In the genomic region with DNA sequence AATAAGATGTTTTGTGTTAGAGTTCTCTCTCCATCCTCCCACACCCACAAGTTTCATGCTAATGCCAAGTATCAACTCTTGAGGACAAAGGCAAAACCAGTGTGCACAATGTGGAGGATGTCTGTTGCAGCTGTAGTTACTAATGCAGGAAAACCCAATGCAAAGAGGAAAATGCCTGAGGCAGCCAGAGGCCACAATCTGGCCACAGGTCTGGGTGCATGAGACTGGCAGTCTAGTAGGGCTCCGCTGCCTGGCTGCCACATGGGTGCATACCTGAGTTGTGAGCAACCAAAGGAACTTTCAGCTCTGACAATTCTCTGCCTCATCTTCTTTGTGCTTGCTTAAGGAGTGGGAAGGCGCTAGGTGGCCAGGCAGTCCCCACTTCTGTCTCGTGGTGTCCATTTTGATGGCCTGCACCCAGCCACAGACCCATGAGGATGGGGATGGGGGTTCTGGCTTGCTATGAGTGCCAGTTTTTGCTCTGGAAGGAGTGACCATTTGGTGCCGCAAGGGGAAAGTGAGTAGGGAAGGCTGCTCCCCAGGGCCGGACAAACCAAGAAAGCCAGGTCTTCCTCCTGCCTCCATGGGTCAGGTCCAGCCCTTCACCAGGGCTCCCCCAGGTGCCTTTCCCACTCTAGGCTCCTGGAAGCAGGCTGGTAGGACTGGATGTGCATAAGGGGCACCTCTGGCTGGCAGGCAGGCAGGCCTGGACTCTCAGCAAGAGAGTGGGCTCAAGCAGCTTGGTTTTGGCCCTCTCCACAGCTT, we compare ENCODE assay signal across 15 cellular contexts. TPM values are rescaled to one million over a fixed set of nuclear protein-coding genes. Genes with fewer than 3 reads are reported as not detected.
DNase-seq lines count a peak whose midpoint lies in the region; ATAC-seq, FAIRE-seq and TF ChIP-seq lines count a peak whose summit lies in the region.
"Had no signal": no experiment of that assay in that cellular context is flagged by ENCODE, and none has a peak within 500 bp of the region (broad histone marks: within the 10 kb centered on the region; RNA-seq: fewer than 3 reads in every experiment).

No MANE protein-coding gene starts in this region.

- dilution Hi-C loops in endothelial cell of umbilical vein (cut with MboI; ENCODE audit: extremely low pct_ligation_motif_present, low sequenced_read_pairs): no loop called here

- H4K20me1 ChIP-seq in endothelial cell of umbilical vein (replicated peaks; ENCODE audit: control insufficient read depth, extremely low read depth, insufficient read depth, low read length): no peaks in the 10 kb centered on the region
- H4K20me1 ChIP-seq in neural progenitor cell (ENCODE audit: low read depth): no peaks in the 10 kb centered on the region

- H3K4me1 Mint-ChIP-seq in neural progenitor cell: peaks cover 12% of the 10 kb centered on the region
- peaks cover 16% of the 10 kb centered on the region for H3K4me1 Mint-ChIP-seq in endodermal cell
- H3K4me1 Mint-ChIP-seq in CD4-positive, alpha-beta T cell (ENCODE audit: low read depth): peaks cover 28% of the 10 kb centered on the region

- H3K27ac ChIP-seq in endothelial cell of umbilical vein (ENCODE audit: insufficient read depth, low read depth, low read length): no peak overlapping the region
- H3K27ac ChIP-seq in neural progenitor cell: no peak overlapping the region
- H3K27ac ChIP-seq in endodermal cell (ENCODE audit: low read depth, low read length): no peak overlapping the region
- H3K27ac ChIP-seq in CD4-positive, alpha-beta T cell (ENCODE audit: low read depth, low read length): no peak overlapping the region
- H3K27ac ChIP-seq: ascending aorta, esophagus muscularis mucosa, Peyer's patch had no signal

- POLR2A ChIA-PET in BJ (lab: Charles Lee) (no interaction called here), endothelial cell of umbilical vein (lab: Charles Lee) (no interaction called here), HEK293T (lab: Yijun Ruan, JAX) (no interaction called here)
- POLR2A ChIA-PET in CD4-positive, alpha-beta T cell (lab: Charles Lee): no interaction called here

- peaks cover 8% of the 10 kb centered on the region for H3K79me2 ChIP-seq in endothelial cell of umbilical vein (ENCODE audit: control insufficient read depth, insufficient read depth, low read length)
- H3K79me2 ChIP-seq in neural progenitor cell (ENCODE audit: low read depth): peaks cover 5% of the 10 kb centered on the region

- H3F3A ChIP-seq in neural progenitor cell (ENCODE audit: low read depth): peaks cover 12% of the 10 kb centered on the region

- peaks cover 4% of the 10 kb centered on the region for H3K27me3 Mint-ChIP-seq in neural progenitor cell (ENCODE audit: insufficient read depth, low read depth)
- no peaks in the 10 kb centered on the region for H3K27me3 Mint-ChIP-seq in endodermal cell (ENCODE audit: insufficient read depth)
- H3K27me3 Mint-ChIP-seq in CD4-positive, alpha-beta T cell: no peaks in the 10 kb centered on the region

- H3K4me1 ChIP-seq in endothelial cell of umbilical vein (ENCODE audit: control insufficient read depth, extremely low read depth, insufficient read depth, low read length): peaks cover 15% of the 10 kb centered on the region
- peaks cover under 1% of the 10 kb centered on the region for H3K4me1 ChIP-seq in neural progenitor cell
- H3K4me1 ChIP-seq in endodermal cell (ENCODE audit: control insufficient read depth, insufficient read depth, low read length): no peaks in the 10 kb centered on the region

- H3K4me3 ChIP-seq in BJ (ENCODE audit: low read depth, low read length) (no peak overlapping the region), endothelial cell of umbilical vein (replicated peaks in 1 of 3; ENCODE audit: insufficient read depth in 1 of 3, low read depth in 1 of 3, low read length in 3 of 3) (no peak overlapping the region), neural progenitor cell (no peak overlapping the region), endodermal cell (ENCODE audit: low read length) (no peak overlapping the region)
- H3K4me3 ChIP-seq: ascending aorta, esophagus muscularis mucosa, Peyer's patch had no signal

- H3K27ac Mint-ChIP-seq in neural progenitor cell (peak overlapping the region; percentile 72), endodermal cell (no peak overlapping the region)
- no peak overlapping the region for H3K27ac Mint-ChIP-seq in CD4-positive, alpha-beta T cell
- H3K27ac Mint-ChIP-seq: CD8-positive, alpha-beta T cell; natural killer cell had no signal

- peaks cover 3% of the 10 kb centered on the region for H3K36me3 Mint-ChIP-seq in neural progenitor cell
- peaks cover 16% of the 10 kb centered on the region for H3K36me3 Mint-ChIP-seq in endodermal cell (ENCODE audit: low read depth)
- peaks cover 33% of the 10 kb centered on the region for H3K36me3 Mint-ChIP-seq in CD4-positive, alpha-beta T cell (ENCODE audit: low read depth)
- H3K36me3 Mint-ChIP-seq: natural killer cell had no signal

- DNase-seq in BJ (ENCODE audit: low read depth) (peak; percentile 69), NCI-H226 (peak; percentile 57), endothelial cell of umbilical vein (ENCODE audit: low read depth, low spot score) (no peak), neural progenitor cell (ENCODE audit: low spot score) (no peak), endodermal cell (no peak), SKM-1 treated with dmso at 0.1 percent for 144 hours (lab: John Stamatoyannopoulos, UW; ENCODE audit: unreplicated experiment) (no peak), HEK293T (ENCODE audit: extremely low spot score) (no peak)
- no peak for DNase-seq in CD4-positive, alpha-beta T cell
- DNase-seq: activated CD8-positive, alpha-beta memory T cell treated with anti-CD3 and anti-CD28 coated beads, Interleukin-2, amount 50 U/mL, for 48 hours; CD8-positive, alpha-beta T cell; kidney; natural killer cell; Peyer's patch had no signal

- ATAC-seq in CD4-positive, alpha-beta T cell (ENCODE audit: poor library complexity): no peak
- ATAC-seq: CD8-positive, alpha-beta T cell; natural killer cell had no signal

- TSS peak; percentile 1 for BruUV-seq in endothelial cell of umbilical vein (replicated peaks; lab: Mats Ljungman, UMichigan)

- TF ChIP-seq CTCF in BJ (IDR thresholded peaks at IDR 0.05; ENCODE audit: insufficient read depth, low read depth, low read length) (no peak), endothelial cell of umbilical vein (IDR thresholded peaks at IDR 0.05; ENCODE audit: extremely low read depth in 1 of 2, insufficient read depth in 1 of 2, low read depth in 1 of 2, low read length in 2 of 2) (no peak), neural progenitor cell (IDR thresholded peaks at IDR 0.05) (no peak), endodermal cell (conservative IDR thresholded peaks at IDR 0.05) (no peak)
- no peak for TF ChIP-seq CTCF in CD4-positive, alpha-beta T cell (IDR thresholded peaks at IDR 0.05)

- no peak for FAIRE-seq in endothelial cell of umbilical vein (lab: Jason Lieb, UNC)
- FAIRE-seq: kidney had no signal

- no peak overlapping the region for H3K4me2 ChIP-seq in endothelial cell of umbilical vein (ENCODE audit: insufficient read depth, low read length)
- no peak overlapping the region for H3K4me2 ChIP-seq in neural progenitor cell

- no peak overlapping the region for H3K4me3 Mint-ChIP-seq in neural progenitor cell
- no peak overlapping the region for H3K4me3 Mint-ChIP-seq in endodermal cell
- no peak overlapping the region for H3K4me3 Mint-ChIP-seq in CD4-positive, alpha-beta T cell
- H3K4me3 Mint-ChIP-seq: CD8-positive, alpha-beta T cell; natural killer cell had no signal

- CTCF ChIA-PET in BJ (lab: Yijun Ruan, JAX): interaction anchor here (0.6 to 1.9 kb wide), 4 partner anchors 28 to 53 kb away, joined by 3 to 7 read pairs (median 5); no protein-coding TSS in a partner anchor
- CTCF ChIA-PET in endothelial cell of umbilical vein (lab: Charles Lee): no interaction called here
- CTCF ChIA-PET in HEK293T (lab: Yijun Ruan, JAX): no interaction called here
- CTCF ChIA-PET in CD4-positive, alpha-beta T cell (lab: Charles Lee): no interaction called here

- WGBS in endodermal cell (ENCODE audit: insufficient coverage in 1 of 2, insufficient read length in 1 of 2), 2 experiments: 85 to 93% methylated on average over 3 to 5 of the region's 5 CpGs

- TF ChIP-seq POLR2A in endothelial cell of umbilical vein (IDR thresholded peaks at IDR 0.05; ENCODE audit: low read depth, low read length): no peak

- peaks cover 15% of the 10 kb centered on the region for H3K36me3 ChIP-seq in BJ (ENCODE audit: control insufficient read depth, insufficient read depth, low read length)
- peaks cover 2 to 28% of the 10 kb centered on the region in 2 experiments for H3K36me3 ChIP-seq in endothelial cell of umbilical vein (ENCODE audit: control insufficient read depth in 2 of 2, extremely low read depth in 1 of 2, insufficient read depth in 2 of 2, low read length in 2 of 2)
- H3K36me3 ChIP-seq in neural progenitor cell: no peaks in the 10 kb centered on the region
- peaks cover 12% of the 10 kb centered on the region for H3K36me3 ChIP-seq in endodermal cell (ENCODE audit: control insufficient read depth, insufficient read depth, low read length)

- H3K9me3 ChIP-seq in endothelial cell of umbilical vein (replicated peaks; ENCODE audit: control insufficient read depth, insufficient read depth, low read length): no peaks in the 10 kb centered on the region
- H3K9me3 ChIP-seq in neural progenitor cell (ENCODE audit: low read depth): no peaks in the 10 kb centered on the region
- H3K9me3 ChIP-seq in endodermal cell (ENCODE audit: control insufficient read depth, low read length): no peaks in the 10 kb centered on the region
- H3K9me3 ChIP-seq in CD4-positive, alpha-beta T cell (ENCODE audit: control insufficient read depth, low read length): no peaks in the 10 kb centered on the region
- H3K9me3 ChIP-seq: ascending aorta, esophagus muscularis mucosa, Peyer's patch had no signal

- no peak overlapping the region for H3K9ac ChIP-seq in endothelial cell of umbilical vein (replicated peaks; ENCODE audit: extremely low read depth, insufficient read depth, low read length)
- H3K9ac ChIP-seq in neural progenitor cell: no peak overlapping the region
- no peak overlapping the region for H3K9ac ChIP-seq in endodermal cell (ENCODE audit: extremely low read depth, low read length, poor library complexity, severe bottlenecking)

- H3K27me3 ChIP-seq in BJ (ENCODE audit: control insufficient read depth, insufficient read depth, low read length) (no peaks in the 10 kb centered on the region), endothelial cell of umbilical vein (ENCODE audit: control insufficient read depth in 2 of 2, insufficient read depth in 2 of 2, low read length in 2 of 2) (no peaks in the 10 kb centered on the region), neural progenitor cell (no peaks in the 10 kb centered on the region), endodermal cell (ENCODE audit: control insufficient read depth, insufficient read depth, low read length, poor library complexity, severe bottlenecking) (no peaks in the 10 kb centered on the region)
- no peaks in the 10 kb centered on the region for H3K27me3 ChIP-seq in CD4-positive, alpha-beta T cell (ENCODE audit: control insufficient read depth, insufficient read depth, low read length)
- H3K27me3 ChIP-seq: ascending aorta, esophagus muscularis mucosa, Peyer's patch had no signal

- intact Hi-C loops in endothelial cell of umbilical vein (cut with micrococcal nuclease): no loop called here
- intact Hi-C loops in CD4-positive, alpha-beta T cell (cut with DNase I, micrococcal nuclease): no loop called here

- H3K9me1 ChIP-seq in endothelial cell of umbilical vein (replicated peaks; ENCODE audit: control insufficient read depth, extremely low read depth, insufficient read depth, low read length): no peaks in the 10 kb centered on the region

- H2AFZ ChIP-seq in endothelial cell of umbilical vein (ENCODE audit: low read depth, low read length) (no peak overlapping the region), neural progenitor cell (replicated peaks) (no peak overlapping the region)

- no peaks in the 10 kb centered on the region for H3K9me3 Mint-ChIP-seq in neural progenitor cell
- no peaks in the 10 kb centered on the region for H3K9me3 Mint-ChIP-seq in endodermal cell
- no peaks in the 10 kb centered on the region for H3K9me3 Mint-ChIP-seq in CD4-positive, alpha-beta T cell
- H3K9me3 Mint-ChIP-seq: CD8-positive, alpha-beta T cell; natural killer cell had no signal

RNA-seq across cellular contexts. Expression of a gene that starts 4.2 kb away (rescaled TPM):
- polyA plus RNA-seq in BJ (2011; rRNA removed): 11.4 and 13.6 TPM in 2 replicates
- polyA minus RNA-seq in BJ (2011; rRNA and poly(A)+ RNA removed): 9.5 and 17.1 TPM in 2 replicates
- 43.7 and 47.5 TPM in 2 replicates for total RNA-seq in endothelial cell of umbilical vein
- polyA plus RNA-seq in endothelial cell of umbilical vein: 36.7 and 38.1 TPM in 2 replicates
- polyA plus RNA-seq in endothelial cell of umbilical vein (2011; cell fraction: cytosol; rRNA removed): 34.6 and 36.0 TPM in 2 replicates
- polyA plus RNA-seq in endothelial cell of umbilical vein (2011; cell fraction: nucleus; rRNA removed): 42.1 and 48.6 TPM in 2 replicates
- 27.2 and 32.5 TPM in 2 replicates for polyA plus RNA-seq in endothelial cell of umbilical vein (2012)
- polyA minus RNA-seq in endothelial cell of umbilical vein: 54.9 and 56.1 TPM in 2 replicates
- 8.7 TPM for polyA minus RNA-seq in endothelial cell of umbilical vein (2011; cell fraction: cytosol; rRNA and poly(A)+ RNA removed)
- polyA minus RNA-seq in endothelial cell of umbilical vein (2011; cell fraction: nucleus; rRNA and poly(A)+ RNA removed): 21.7 and 22.4 TPM in 2 replicates
- 13.2 and 21.4 TPM in 2 replicates for total RNA-seq in neural progenitor cell (ENCODE audit: low replicate concordance)
- total RNA-seq in endodermal cell: 10 to 100 TPM; 18.2 to 21.2 TPM
- 20.6 TPM for polyA plus RNA-seq in endodermal cell (2013, experiment 1 of 2)
- polyA plus RNA-seq in endodermal cell (2013, experiment 2 of 2): 21.5 TPM
- 1 to 10 TPM; 2.8 to 3.7 TPM for total RNA-seq in CD4-positive, alpha-beta T cell

RNA-seq across cellular contexts. Expression of a gene that starts 56.7 kb away (rescaled TPM):
- polyA plus RNA-seq in BJ (2011; rRNA removed) (0.87 and 1.5 TPM in 2 replicates), endothelial cell of umbilical vein (0.80 and 0.98 TPM in 2 replicates)
- 0.43 TPM in 1 of 2 replicates, not detected in the other for polyA minus RNA-seq in BJ (2011; rRNA and poly(A)+ RNA removed)
- total RNA-seq in endothelial cell of umbilical vein (0.62 and 1.2 TPM in 2 replicates), neural progenitor cell (ENCODE audit: low replicate concordance) (0.24 and 6.0 TPM in 2 replicates), endodermal cell (1 to 10 TPM; 3.6 to 4.7 TPM)
- 0.65 and 1.4 TPM in 2 replicates for polyA plus RNA-seq in endothelial cell of umbilical vein (2011; cell fraction: cytosol; rRNA removed)
- 1.4 and 2.0 TPM in 2 replicates for polyA plus RNA-seq in endothelial cell of umbilical vein (2011; cell fraction: nucleus; rRNA removed)
- 0.55 and 0.63 TPM in 2 replicates for polyA plus RNA-seq in endothelial cell of umbilical vein (2012)
- polyA minus RNA-seq in endothelial cell of umbilical vein: 0.11 and 0.46 TPM in 2 replicates
- not detected for polyA minus RNA-seq in endothelial cell of umbilical vein (2011; cell fraction: cytosol; rRNA and poly(A)+ RNA removed)
- not detected in 2 replicates for polyA minus RNA-seq in endothelial cell of umbilical vein (2011; cell fraction: nucleus; rRNA and poly(A)+ RNA removed)
- polyA plus RNA-seq in endodermal cell (2013, experiment 1 of 2): 3.4 TPM
- 2.1 TPM for polyA plus RNA-seq in endodermal cell (2013, experiment 2 of 2)
- total RNA-seq in CD4-positive, alpha-beta T cell: 1 to 10 TPM; 2.0 to 2.4 TPM

RNA-seq across cellular contexts. Expression of a gene that starts 56.8 kb away (rescaled TPM):
- polyA plus RNA-seq in BJ (2011; rRNA removed): 7.6 and 10.9 TPM in 2 replicates
- polyA minus RNA-seq in BJ (2011; rRNA and poly(A)+ RNA removed): 1.7 and 2.7 TPM in 2 replicates
- 17.3 and 17.5 TPM in 2 replicates for total RNA-seq in endothelial cell of umbilical vein
- 16.7 and 21.9 TPM in 2 replicates for polyA plus RNA-seq in endothelial cell of umbilical vein
- 8.8 and 11.5 TPM in 2 replicates for polyA plus RNA-seq in endothelial cell of umbilical vein (2011; cell fraction: cytosol; rRNA removed)
- 21.1 and 21.4 TPM in 2 replicates for polyA plus RNA-seq in endothelial cell of umbilical vein (2011; cell fraction: nucleus; rRNA removed)
- polyA plus RNA-seq in endothelial cell of umbilical vein (2012): 8.3 and 12.7 TPM in 2 replicates
- 3.6 and 8.2 TPM in 2 replicates for polyA minus RNA-seq in endothelial cell of umbilical vein
- polyA minus RNA-seq in endothelial cell of umbilical vein (2011; cell fraction: cytosol; rRNA and poly(A)+ RNA removed): 10.7 TPM
- 6.3 and 6.5 TPM in 2 replicates for polyA minus RNA-seq in endothelial cell of umbilical vein (2011; cell fraction: nucleus; rRNA and poly(A)+ RNA removed)
- 6.9 and 18.7 TPM in 2 replicates for total RNA-seq in neural progenitor cell (ENCODE audit: low replicate concordance)
- 10 to 100 TPM; 19.0 to 21.2 TPM for total RNA-seq in endodermal cell
- 24.5 TPM for polyA plus RNA-seq in endodermal cell (2013, experiment 1 of 2)
- 20.7 TPM for polyA plus RNA-seq in endodermal cell (2013, experiment 2 of 2)
- total RNA-seq in CD4-positive, alpha-beta T cell: 1 to 10 TPM; 2.0 to 3.5 TPM

Comparison
In these comparisons a context has a peak if more than half of its experiments do, and no peak if none do; other contexts are left out.
1. DNase-seq: peak in BJ (single experiment) and NCI-H226 (single experiment); none in endothelial cell of umbilical vein (single experiment), neural progenitor cell (single experiment), endodermal cell (single experiment), SKM-1 treated with dmso at 0.1 percent for 144 hours (single experiment), HEK293T (single experiment) and CD4-positive, alpha-beta T cell (0 of 10).